Comparison of ENCODE assay signal across 8 cellular contexts in genomic region chr10:102395677-102396197, GRCh38. TPM values are rescaled to one million over a fixed set of nuclear protein-coding genes. Genes with fewer than 3 reads are reported as not detected.
DNase-seq lines count a peak whose midpoint lies in the region; ATAC-seq and TF ChIP-seq lines count a peak whose summit lies in the region.

TSS of gene NFKB2 (plus strand) at chr10:102395705. CDS start at chr10:102395960, 255 bp downstream.

- peaks cover 12% of the 10 kb centered on the region for H3K27me3 ChIP-seq in H7 (ENCODE audit: control insufficient read depth, insufficient read depth, low read length)

- TF ChIP-seq CTCF in WI38 (IDR thresholded peaks at IDR 0.05; ENCODE audit: low read depth, low read length) = no peak

- no peak for DNase-seq in H7
- DNase-seq in Right ventricle myocardium superior = no peak
- DNase-seq in pulmonary artery endothelial cell (ENCODE audit: low read depth, low spot score) = no peak
- DNase-seq in NCI-H69 (lab: John Stamatoyannopoulos, UW) = no peak

- ATAC-seq in Right ventricle myocardium superior (ENCODE audit: poor library complexity) (no peak), GM21528 (IDR thresholded peaks at IDR 0.05; ENCODE audit: low FRiP score, unreplicated experiment) (no peak), HG02642 (IDR thresholded peaks at IDR 0.05; ENCODE audit: poor library complexity, unreplicated experiment) (no peak), HG02763 (IDR thresholded peaks at IDR 0.05; ENCODE audit: unreplicated experiment) (no peak)

- H3K36me3 ChIP-seq in H7 (replicated peaks; ENCODE audit: control insufficient read depth, insufficient read depth, low read length) = no peaks in the 10 kb centered on the region

- H3K4me3 ChIP-seq in H7 (ENCODE audit: insufficient read depth, low read depth, low read length) (peak within 1 kb of the TSS; percentile 62), WI38 (ENCODE audit: low read depth, low read length) (peak within 1 kb of the TSS; percentile 84)

- intact Hi-C loops in Right ventricle myocardium superior (cut with DNase I) = loop anchor here (5.0 to 10.0 kb wide), 2 partner anchors 79 to 168 kb away; partner anchors contain the start of gene ELOVL3

RNA-seq across cellular contexts. Expression of gene NFKB2, which starts in this region (rescaled TPM):
- 25.3 and 25.6 TPM in 2 replicates for total RNA-seq in H7 (2014; rRNA removed; shearing (Covaris generic))
- total RNA-seq in Right ventricle myocardium superior (13.3 TPM), pulmonary artery endothelial cell (17.2 and 23.0 TPM in 2 replicates)
